ENCODE assay signal across 27 cellular contexts in the genomic region with DNA sequence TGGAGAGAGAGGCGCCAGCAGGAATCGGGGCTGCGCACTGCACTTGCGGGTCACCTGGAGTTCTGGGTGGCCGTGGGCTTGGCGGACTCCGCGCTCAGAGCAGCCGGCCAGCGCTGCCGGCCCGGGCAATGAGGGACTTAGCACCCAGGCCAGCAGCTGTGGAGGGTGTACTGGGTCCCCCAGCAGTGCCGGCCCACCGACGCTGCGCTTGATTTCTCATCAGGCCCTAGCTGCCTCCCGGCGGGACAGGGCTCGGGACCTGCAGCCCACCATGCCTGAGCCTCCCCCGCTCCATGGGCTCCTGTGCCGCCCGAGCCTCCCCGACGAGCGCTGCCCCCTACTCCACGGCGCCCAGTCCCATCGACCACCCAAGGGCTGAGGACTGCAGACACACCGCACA.
"Had no signal": no experiment of that assay in that cellular context is flagged by ENCODE, and none has a peak within 500 bp of the region (broad histone marks: within the 10 kb centered on the region; RNA-seq: fewer than 3 reads in every experiment).

No MANE protein-coding gene starts in this region.

- H3K4me3 Mint-ChIP-seq: stimulated activated effector memory CD8-positive, alpha-beta T cell treated with anti-CD3 and anti-CD28 coated beads, Interleukin-12 subunit alpha, Interleukin-12 subunit beta, amount 100 ng/mL, for 72 hours; stimulated activated memory B cell treated with anti-CD40 and anti-IgM and Interleukin-4, amounts not matched to agents 10 μg/mL and 1 μg/mL and 100 μg/mL, for 72 hours; stimulated activated naive B cell treated with anti-CD40 and anti-IgM and Interleukin-4, amounts not matched to agents 10 μg/mL and 1 μg/mL and 100 μg/mL, for 72 hours; stimulated activated naive CD8-positive, alpha-beta T cell treated with anti-CD3 and anti-CD28 coated beads, Interleukin-15, amount 100 ng/mL, for 72 hours; stimulated activated naive CD8-positive, alpha-beta T cell treated with anti-CD3 and anti-CD28 coated beads, Interleukin-15, Interleukin-2, amounts not matched to agents 100 ng/mL and 50 ng/mL, for 24 hours; type B pancreatic cell had no signal

- H3K9me3 Mint-ChIP-seq: stimulated activated naive B cell treated with anti-CD40 and anti-IgM and Interleukin-4, amounts not matched to agents 10 μg/mL and 1 μg/mL and 100 μg/mL, for 72 hours; stimulated activated naive CD8-positive, alpha-beta T cell treated with anti-CD3 and anti-CD28 coated beads, Interleukin-15, Interleukin-2, amounts not matched to agents 100 ng/mL and 50 ng/mL, for 24 hours had no signal

- H3K27ac ChIP-seq: stomach, suprapubic skin, testis, thoracic aorta, tibial artery, tibial nerve, transverse colon, upper lobe of left lung, upper lobe of right lung, uterus, vagina had no signal

- H3K9me3 ChIP-seq: suprapubic skin, testis, thoracic aorta, tibial artery, tibial nerve, transverse colon, upper lobe of left lung, upper lobe of right lung, uterus, vagina had no signal

- H3K4me1 Mint-ChIP-seq: stimulated activated effector memory CD8-positive, alpha-beta T cell treated with anti-CD3 and anti-CD28 coated beads, Interleukin-12 subunit alpha, Interleukin-12 subunit beta, amount 100 ng/mL, for 72 hours; stimulated activated memory B cell treated with anti-CD40 and anti-IgM and Interleukin-4, amounts not matched to agents 10 μg/mL and 1 μg/mL and 100 μg/mL, for 72 hours; stimulated activated naive CD8-positive, alpha-beta T cell treated with anti-CD3 and anti-CD28 coated beads, Interleukin-15, amount 100 ng/mL, for 72 hours had no signal

- H3K4me1 ChIP-seq: stomach, suprapubic skin, testis, tibial artery, tibial nerve, transverse colon, upper lobe of left lung, upper lobe of right lung, uterus, vagina had no signal

- H3K27me3 ChIP-seq: stomach, suprapubic skin, testis, tibial artery, tibial nerve, transverse colon, upper lobe of left lung, upper lobe of right lung, uterus, vagina had no signal

- DNase-seq: stimulated activated CD4-positive, alpha-beta T cell treated with anti-CD3 and anti-CD28 coated beads, Interleukin-2, amount 100 ng/mL, for 48 hours; stimulated activated CD4-positive, alpha-beta T cell treated with anti-CD3 and anti-CD28 coated beads, Interleukin-4, amount 100 ng/mL, for 1 hour; stimulated activated CD4-positive, alpha-beta T cell treated with anti-CD3 and anti-CD28 coated beads, Interleukin-4, amount 100 ng/mL, for 24 hours; stimulated activated CD4-positive, alpha-beta T cell treated with anti-CD3 and anti-CD28 coated beads, Interleukin-4, amount 100 ng/mL, for 4 hours; stimulated activated CD8-positive, alpha-beta memory T cell treated with anti-CD3 and anti-CD28 coated beads, Interleukin-4, amount 100 ng/mL, for 48 hours; stimulated activated naive B cell treated with anti-CD40 and anti-IgM and Interleukin-4, amounts not matched to agents 10 μg/mL and 1 μg/mL and 100 μg/mL, for 72 hours; stimulated activated naive CD4-positive, alpha-beta T cell; stimulated activated naive CD4-positive, alpha-beta T cell treated with Interleukin-2 at 50 U/mL for 16 hours; stimulated activated naive CD8-positive, alpha-beta T cell treated with anti-CD3 and anti-CD28 coated beads, Interleukin-15, amount 100 ng/mL, for 72 hours; stimulated activated naive CD8-positive, alpha-beta T cell treated with anti-CD3 and anti-CD28 coated beads, Interleukin-15, Interleukin-2, amounts not matched to agents 100 U/mL and 50 U/mL, for 24 hours; stomach; substantia nigra; tibial artery; transverse colon; trophoblast cell; upper lobe of right lung; uterus had no signal

- H3K27ac Mint-ChIP-seq: stimulated activated effector memory CD8-positive, alpha-beta T cell treated with anti-CD3 and anti-CD28 coated beads, Interleukin-12 subunit alpha, Interleukin-12 subunit beta, amount 100 ng/mL, for 72 hours; stimulated activated memory B cell treated with anti-CD40 and anti-IgM and Interleukin-4, amounts not matched to agents 10 μg/mL and 1 μg/mL and 100 μg/mL, for 72 hours; stimulated activated naive B cell treated with anti-CD40 and anti-IgM and Interleukin-4, amounts not matched to agents 10 μg/mL and 1 μg/mL and 100 μg/mL, for 72 hours; stimulated activated naive CD8-positive, alpha-beta T cell treated with anti-CD3 and anti-CD28 coated beads, Interleukin-15, Interleukin-2, amounts not matched to agents 100 ng/mL and 50 ng/mL, for 24 hours; type B pancreatic cell had no signal

- H3K36me3 ChIP-seq: stomach, suprapubic skin, thoracic aorta, tibial artery, tibial nerve, transverse colon, upper lobe of left lung, upper lobe of right lung, uterus, vagina had no signal

- H3K27me3 Mint-ChIP-seq: stimulated activated memory B cell treated with anti-CD40 and anti-IgM and Interleukin-4, amounts not matched to agents 10 μg/mL and 1 μg/mL and 100 μg/mL, for 72 hours; stimulated activated naive CD8-positive, alpha-beta T cell treated with anti-CD3 and anti-CD28 coated beads, Interleukin-15, amount 100 ng/mL, for 72 hours; stimulated activated naive CD8-positive, alpha-beta T cell treated with anti-CD3 and anti-CD28 coated beads, Interleukin-15, Interleukin-2, amounts not matched to agents 100 ng/mL and 50 ng/mL, for 24 hours had no signal

- H3K4me3 ChIP-seq: stomach, suprapubic skin, thoracic aorta, tibial artery, tibial nerve, transverse colon, upper lobe of left lung, upper lobe of right lung, uterus, vagina had no signal

- H3K36me3 Mint-ChIP-seq: stimulated activated effector memory CD8-positive, alpha-beta T cell treated with anti-CD3 and anti-CD28 coated beads, Interleukin-12 subunit alpha, Interleukin-12 subunit beta, amount 100 ng/mL, for 72 hours; stimulated activated memory B cell treated with anti-CD40 and anti-IgM and Interleukin-4, amounts not matched to agents 10 μg/mL and 1 μg/mL and 100 μg/mL, for 72 hours; type B pancreatic cell had no signal
